27 cellular contexts compared by ENCODE assay signal in the genomic region with DNA sequence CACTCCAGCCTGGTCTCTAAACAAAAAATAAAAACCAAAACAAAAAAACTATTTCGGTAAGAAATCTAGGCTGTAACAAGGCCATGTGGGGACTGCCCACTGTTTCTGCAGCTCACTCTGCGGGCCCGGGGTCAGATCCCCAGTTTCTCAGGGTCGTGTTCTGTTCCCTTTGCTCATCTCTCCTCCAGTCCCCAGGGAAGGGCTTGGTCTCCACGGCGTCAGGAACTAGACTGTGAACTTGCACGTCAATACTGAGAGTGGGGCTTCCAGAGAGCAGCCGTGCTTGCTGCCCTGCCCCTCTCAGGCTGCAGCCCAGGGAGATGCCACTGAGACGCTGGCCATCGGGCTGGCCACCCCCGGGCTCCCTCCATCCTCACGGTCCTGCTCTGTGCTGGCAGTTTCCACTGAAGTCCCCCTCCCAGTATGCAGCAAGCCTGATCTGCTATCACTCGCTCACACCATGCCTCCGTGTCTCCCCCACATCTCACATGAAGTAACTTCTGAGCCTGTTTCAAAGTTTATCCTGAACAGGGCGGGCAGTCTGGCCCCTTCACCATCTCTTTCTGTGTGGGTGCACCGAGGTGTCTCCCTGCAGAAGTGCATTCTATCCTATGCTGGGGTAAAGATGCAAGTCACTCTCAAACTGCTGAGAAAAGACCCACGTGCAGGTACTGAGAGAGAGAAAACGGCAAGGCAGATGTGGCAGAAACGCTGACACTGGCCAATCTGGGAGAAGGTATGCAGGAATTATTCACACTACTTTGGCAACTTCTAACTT. TPM values are rescaled to one million over a fixed set of nuclear protein-coding genes. Genes with fewer than 3 reads are reported as not detected.
DNase-seq lines count a peak whose midpoint lies in the region; ATAC-seq and TF ChIP-seq lines count a peak whose summit lies in the region.
"Had no signal": no experiment of that assay in that cellular context is flagged by ENCODE, and none has a peak within 500 bp of the region (broad histone marks: within the 10 kb centered on the region; RNA-seq: fewer than 3 reads in every experiment).

No MANE protein-coding gene starts in this region.

- H3K4me3 Mint-ChIP-seq in central memory CD8-positive, alpha-beta T cell, result no peak overlapping the region
- H3K4me3 Mint-ChIP-seq in stimulated activated effector memory CD8-positive, alpha-beta T cell treated with anti-CD3 and anti-CD28 coated beads, Interleukin-12 subunit alpha, Interleukin-12 subunit beta, amount 100 ng/mL, for 72 hours, result no peak overlapping the region
- no peak overlapping the region for H3K4me3 Mint-ChIP-seq in neural progenitor cell
- H3K4me3 Mint-ChIP-seq: activated CD4-positive, alpha-beta memory T cell treated with anti-CD3 and anti-CD28 coated beads, Interleukin-2, amount 10 ng/mL, durations not matched to agents 7 days and 5 days had no signal

- no peak overlapping the region for H3K4me3 ChIP-seq in OCI-LY1 (ENCODE audit: low read depth, low read length, poor library complexity, severe bottlenecking)
- H3K4me3 ChIP-seq in neural progenitor cell, result no peak overlapping the region
- H3K4me3 ChIP-seq: lower lobe of right lung, SK-N-MC, transverse colon had no signal

- H3K9me3 ChIP-seq in OCI-LY1 (ENCODE audit: low read length) (no peaks in the 10 kb centered on the region), neural progenitor cell (ENCODE audit: low read depth) (no peaks in the 10 kb centered on the region)
- H3K9me3 ChIP-seq: lower lobe of right lung, transverse colon had no signal

- no peaks in the 10 kb centered on the region for H3K36me3 Mint-ChIP-seq in activated naive CD4-positive, alpha-beta T cell treated with anti-CD3 and anti-CD28 coated beads, Interleukin-2, amount 50 U/mL, for 72 hours
- H3K36me3 Mint-ChIP-seq in central memory CD8-positive, alpha-beta T cell (ENCODE audit: insufficient read depth), result peaks cover 11% of the 10 kb centered on the region
- no peaks in the 10 kb centered on the region for H3K36me3 Mint-ChIP-seq in stimulated activated effector memory CD8-positive, alpha-beta T cell treated with anti-CD3 and anti-CD28 coated beads, Interleukin-12 subunit alpha, Interleukin-12 subunit beta, amount 100 ng/mL, for 72 hours
- no peaks in the 10 kb centered on the region for H3K36me3 Mint-ChIP-seq in neural progenitor cell

- no peaks in the 10 kb centered on the region for H3K27me3 ChIP-seq in OCI-LY1 (ENCODE audit: insufficient read depth, low read length)
- H3K27me3 ChIP-seq in neural progenitor cell, result no peaks in the 10 kb centered on the region
- H3K27me3 ChIP-seq: transverse colon had no signal

- H3K4me1 ChIP-seq in OCI-LY1 (ENCODE audit: insufficient read depth, low read length, severe bottlenecking) (peaks cover 65% of the 10 kb centered on the region), neural progenitor cell (peaks cover 4% of the 10 kb centered on the region)

- peaks cover 5% of the 10 kb centered on the region; the same call in 1 of the 2 replicates for H3F3A ChIP-seq in OCI-LY1 (ENCODE audit: insufficient read depth, low read length)
- no peaks in the 10 kb centered on the region for H3F3A ChIP-seq in neural progenitor cell (ENCODE audit: low read depth)

- DNase-seq in activated naive CD4-positive, alpha-beta T cell treated with anti-CD3 and anti-CD28 coated beads, Interleukin-2, amount 50 U/mL, for 72 hours (ENCODE audit: low spot score in 2 of 2), result no peak
- DNase-seq in activated naive CD4-positive, alpha-beta T cell (lab: John Stamatoyannopoulos, UW), result no peak
- no peak for DNase-seq in central memory CD8-positive, alpha-beta T cell (ENCODE audit: low spot score in 2 of 2)
- DNase-seq in stimulated activated effector memory CD8-positive, alpha-beta T cell treated with anti-CD3 and anti-CD28 coated beads, Interleukin-12 subunit alpha, Interleukin-12 subunit beta, amount 100 ng/mL, for 72 hours (ENCODE audit: low spot score in 2 of 2), result no peak
- DNase-seq in neural progenitor cell (ENCODE audit: low spot score), result no peak
- DNase-seq: 8988T; activated CD4-positive, alpha-beta memory T cell treated with anti-CD3 and anti-CD28 coated beads, Interleukin-2, amount 10 ng/mL, durations not matched to agents 7 days and 5 days; activated CD4-positive, alpha-beta T cell treated with anti-CD3 and anti-CD28 coated beads for 1 hour; activated CD8-positive, alpha-beta memory T cell treated with anti-CD3 and anti-CD28 coated beads, Interleukin-2, amount 50 U/mL, for 4 hours; activated naive CD4-positive, alpha-beta T cell treated with Interleukin-2 at 50 U/mL for 16 hours; CD4-positive, alpha-beta memory T cell; cerebellar nuclear complex; Karpas-422; lower lobe of right lung; MV-4-11; naive thymus-derived CD8-positive, alpha-beta T cell; NCI-H146; NCI-H2171 treated with DMSO at 0.1 percent for 48 hours; NCI-H510A treated with DMSO at 0.1 percent for 48 hours; stimulated activated CD4-positive, alpha-beta T cell treated with anti-CD3 and anti-CD28 coated beads, Interleukin-15, amount 100 ng/mL, for 24 hours; stimulated activated CD4-positive, alpha-beta T cell treated with anti-CD3 and anti-CD28 coated beads, Interleukin-4, amount 100 ng/mL, for 4 hours; transverse colon had no signal

- peak overlapping the region; percentile 91 for H3K27ac ChIP-seq in OCI-LY1 (ENCODE audit: low read depth, low read length, poor library complexity, severe bottlenecking)
- H3K27ac ChIP-seq in neural progenitor cell, result no peak overlapping the region
- H3K27ac ChIP-seq: HL-60, lower lobe of right lung, SK-N-MC, transverse colon had no signal

- H3K4me2 ChIP-seq in OCI-LY1 (ENCODE audit: low read length), result peak overlapping the region; percentile 60
- H3K4me2 ChIP-seq in neural progenitor cell, result no peak overlapping the region

- TF ChIP-seq CTCF in OCI-LY1 (IDR thresholded peaks at IDR 0.05; ENCODE audit: low read length) (no peak), neural progenitor cell (IDR thresholded peaks at IDR 0.05) (no peak)

- H4K20me1 ChIP-seq in OCI-LY1 (ENCODE audit: insufficient read depth, low read length), result no peaks in the 10 kb centered on the region
- H4K20me1 ChIP-seq in neural progenitor cell (ENCODE audit: low read depth), result peaks cover 73% of the 10 kb centered on the region

- peak overlapping the region; percentile 24 to 73 for H3K27ac Mint-ChIP-seq in activated naive CD4-positive, alpha-beta T cell treated with anti-CD3 and anti-CD28 coated beads, Interleukin-2, amount 50 U/mL, for 72 hours
- peak overlapping the region; percentile 58 for H3K27ac Mint-ChIP-seq in central memory CD8-positive, alpha-beta T cell (ENCODE audit: low read depth)
- peak overlapping the region; percentile 60 for H3K27ac Mint-ChIP-seq in stimulated activated effector memory CD8-positive, alpha-beta T cell treated with anti-CD3 and anti-CD28 coated beads, Interleukin-12 subunit alpha, Interleukin-12 subunit beta, amount 100 ng/mL, for 72 hours
- no peak overlapping the region for H3K27ac Mint-ChIP-seq in neural progenitor cell
- H3K27ac Mint-ChIP-seq: activated CD4-positive, alpha-beta memory T cell treated with anti-CD3 and anti-CD28 coated beads, Interleukin-2, amount 10 ng/mL, durations not matched to agents 7 days and 5 days had no signal

- no peaks in the 10 kb centered on the region for H3K27me3 Mint-ChIP-seq in central memory CD8-positive, alpha-beta T cell
- H3K27me3 Mint-ChIP-seq in neural progenitor cell (ENCODE audit: insufficient read depth, low read depth), result peaks cover 4% of the 10 kb centered on the region
- H3K27me3 Mint-ChIP-seq: activated CD4-positive, alpha-beta memory T cell treated with anti-CD3 and anti-CD28 coated beads, Interleukin-2, amount 10 ng/mL, durations not matched to agents 7 days and 5 days; CD4-positive, alpha-beta memory T cell; naive thymus-derived CD8-positive, alpha-beta T cell had no signal

- H3K79me2 ChIP-seq in OCI-LY1 (ENCODE audit: insufficient read depth, low read length) (no peaks in the 10 kb centered on the region), neural progenitor cell (ENCODE audit: low read depth) (no peaks in the 10 kb centered on the region)

- peaks cover 58% of the 10 kb centered on the region for H3K4me1 Mint-ChIP-seq in central memory CD8-positive, alpha-beta T cell
- H3K4me1 Mint-ChIP-seq in stimulated activated effector memory CD8-positive, alpha-beta T cell treated with anti-CD3 and anti-CD28 coated beads, Interleukin-12 subunit alpha, Interleukin-12 subunit beta, amount 100 ng/mL, for 72 hours, result peaks cover 70% of the 10 kb centered on the region
- peaks cover 24% of the 10 kb centered on the region for H3K4me1 Mint-ChIP-seq in neural progenitor cell

- H2AFZ ChIP-seq in OCI-LY1 (ENCODE audit: low read length), result no peak overlapping the region
- H2AFZ ChIP-seq in neural progenitor cell (replicated peaks), result no peak overlapping the region

- no peaks in the 10 kb centered on the region for H3K9me2 ChIP-seq in OCI-LY1 (ENCODE audit: low read depth, low read length)

- H3K9me3 Mint-ChIP-seq in activated naive CD4-positive, alpha-beta T cell treated with anti-CD3 and anti-CD28 coated beads, Interleukin-2, amount 50 U/mL, for 72 hours, result no peaks in the 10 kb centered on the region
- H3K9me3 Mint-ChIP-seq in central memory CD8-positive, alpha-beta T cell, result no peaks in the 10 kb centered on the region
- no peaks in the 10 kb centered on the region for H3K9me3 Mint-ChIP-seq in stimulated activated effector memory CD8-positive, alpha-beta T cell treated with anti-CD3 and anti-CD28 coated beads, Interleukin-12 subunit alpha, Interleukin-12 subunit beta, amount 100 ng/mL, for 72 hours
- no peaks in the 10 kb centered on the region for H3K9me3 Mint-ChIP-seq in neural progenitor cell
- H3K9me3 Mint-ChIP-seq: activated CD4-positive, alpha-beta memory T cell treated with anti-CD3 and anti-CD28 coated beads, Interleukin-2, amount 10 ng/mL, durations not matched to agents 7 days and 5 days; CD4-positive, alpha-beta memory T cell; naive thymus-derived CD8-positive, alpha-beta T cell had no signal

- H3K9ac ChIP-seq in OCI-LY1 (ENCODE audit: low read length) (peak overlapping the region; percentile 8; the same call in 1 of the 2 replicates), neural progenitor cell (no peak overlapping the region)

- no peaks in the 10 kb centered on the region for H3K36me3 ChIP-seq in OCI-LY1 (ENCODE audit: insufficient read depth, low read length)
- H3K36me3 ChIP-seq in neural progenitor cell, result no peaks in the 10 kb centered on the region
- H3K36me3 ChIP-seq: lower lobe of right lung, transverse colon had no signal

- no peak for ATAC-seq in activated naive CD4-positive, alpha-beta T cell treated with anti-CD3 and anti-CD28 coated beads, Interleukin-2, amount 50 U/mL, for 72 hours
- no peak for ATAC-seq in central memory CD8-positive, alpha-beta T cell (replicated peaks; ENCODE audit: extremely low read depth, poor library complexity, severe bottlenecking)
- no peak for ATAC-seq in stimulated activated effector memory CD8-positive, alpha-beta T cell treated with anti-CD3 and anti-CD28 coated beads, Interleukin-12 subunit alpha, Interleukin-12 subunit beta, amount 100 ng/mL, for 72 hours
- ATAC-seq in GM18502 (IDR thresholded peaks at IDR 0.05; ENCODE audit: poor library complexity, unreplicated experiment) (no peak), HG03354 (IDR thresholded peaks at IDR 0.05; ENCODE audit: poor library complexity, severe bottlenecking, unreplicated experiment) (no peak)
- ATAC-seq: lower lobe of right lung had no signal

RNA-seq across cellular contexts. Expression of a gene that starts 33.8 kb away (rescaled TPM):
- 10 to 100 TPM; 17.7 to 23.2 TPM for total RNA-seq in activated naive CD4-positive, alpha-beta T cell treated with anti-CD3 and anti-CD28 coated beads, Interleukin-2, amount 50 U/mL, for 72 hours
- 8.0 and 17.6 TPM in 2 replicates for total RNA-seq in neural progenitor cell (ENCODE audit: low replicate concordance)

RNA-seq across cellular contexts. Expression of a gene that starts 51.7 kb away (rescaled TPM):
- 1 to 10 TPM; 1.1 TPM for total RNA-seq in activated naive CD4-positive, alpha-beta T cell treated with anti-CD3 and anti-CD28 coated beads, Interleukin-2, amount 50 U/mL, for 72 hours
- total RNA-seq in neural progenitor cell (ENCODE audit: low replicate concordance), result 0.09 and 0.28 TPM in 2 replicates
